In the genomic region with DNA sequence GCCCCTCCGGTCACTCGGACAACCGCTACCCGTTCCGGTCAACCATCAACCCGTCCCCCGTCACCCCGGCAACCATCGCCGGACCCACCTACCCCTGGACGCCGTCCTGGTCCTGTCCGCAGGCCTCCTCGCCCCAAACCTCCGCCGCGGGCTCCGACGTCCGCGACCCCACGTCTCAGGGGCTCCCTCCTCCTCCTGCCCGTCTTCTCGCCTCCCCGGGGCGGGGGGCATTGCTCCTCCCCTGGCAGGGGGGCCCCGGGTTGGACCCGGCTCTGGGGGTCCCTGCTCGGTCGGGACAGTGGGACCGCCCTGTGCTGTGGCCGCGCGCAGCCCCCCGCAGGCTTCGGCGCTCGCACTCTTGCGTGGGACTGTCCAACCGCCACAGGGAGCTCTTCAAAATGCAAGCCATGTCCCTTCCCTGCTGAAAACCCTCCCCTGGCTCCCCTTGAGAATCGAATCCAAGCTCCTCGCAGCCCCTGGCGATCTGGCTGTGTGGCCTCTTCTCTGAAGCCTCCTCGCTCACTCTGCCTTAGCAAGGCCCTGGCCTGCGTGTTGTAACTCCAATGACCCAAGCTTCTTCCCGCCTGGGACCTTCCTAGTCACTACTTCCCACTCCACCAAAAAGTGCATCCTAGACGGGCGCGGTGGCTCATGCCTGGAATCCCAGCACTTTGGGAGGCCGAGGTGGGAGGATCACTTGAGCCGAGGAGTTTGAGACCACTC, we compare ENCODE assay signal across 8 cellular contexts. TPM values are rescaled to one million over a fixed set of nuclear protein-coding genes. Genes with fewer than 3 reads are reported as not detected.
DNase-seq lines count a peak whose midpoint lies in the region; ATAC-seq, FAIRE-seq and TF ChIP-seq lines count a peak whose summit lies in the region.

No MANE protein-coding gene starts in this region.

- TF ChIP-seq POLR2A in thyroid gland (IDR thresholded peaks at IDR 0.05): no peak

- peak overlapping the region; percentile 81 for H2AFZ ChIP-seq in astrocyte (ENCODE audit: low read depth, low read length)

- H3K9ac ChIP-seq in astrocyte (ENCODE audit: low read length): peak overlapping the region; percentile 88

- H3K4me3 ChIP-seq in astrocyte (ENCODE audit: insufficient read depth, low read depth, low read length) (peak overlapping the region; percentile 65), kidney epithelial cell (ENCODE audit: low read depth, low read length) (peak overlapping the region; percentile 65), thyroid gland (replicated peaks in 1 of 3) (peak overlapping the region in 2 of 3 donors; percentile 15 to 30)

- H3K4me1 ChIP-seq in astrocyte (ENCODE audit: insufficient read depth, low read length) (peaks cover 16% of the 10 kb centered on the region), thyroid gland (peaks cover 4 to 9% of the 10 kb centered on the region in 2 donors)

- TF ChIP-seq CTCF in astrocyte (IDR thresholded peaks at IDR 0.05; ENCODE audit: insufficient read depth, low read depth, low read length): no peak
- TF ChIP-seq CTCF in kidney epithelial cell (IDR thresholded peaks at IDR 0.05; ENCODE audit: insufficient read depth, low read length, poor library complexity, severe bottlenecking): no peak
- no peak for TF ChIP-seq CTCF in thyroid gland (IDR thresholded peaks at IDR 0.05)

- peak overlapping the region; percentile 83 for H3K4me2 ChIP-seq in astrocyte (ENCODE audit: low read length)

- no peak for DNase-seq in activated T-cell treated with anti-CD3 and anti-CD28 coated beads, Interleukin-2, amount 50 U/mL, for 72 hours
- DNase-seq in activated T-cell treated with anti-CD3 and anti-CD28 coated beads for 4 hours (no peak), astrocyte (ENCODE audit: low read depth) (no peak), kidney epithelial cell (ENCODE audit: low read depth) (no peak), thyroid gland (no peak), NCI-H1436 (lab: John Stamatoyannopoulos, UW) (no peak), EL (no peak)

- peak overlapping the region; percentile 31 for H3K27ac Mint-ChIP-seq in activated T-cell treated with anti-CD3 and anti-CD28 coated beads, Interleukin-2, amount 50 U/mL, for 72 hours
- H3K27ac Mint-ChIP-seq in astrocyte (ENCODE audit: unreplicated experiment): peak overlapping the region; percentile 97

- peaks cover 35% of the 10 kb centered on the region for H3K27me3 Mint-ChIP-seq in activated T-cell treated with anti-CD3 and anti-CD28 coated beads, Interleukin-2, amount 50 U/mL, for 72 hours (ENCODE audit: low read depth)
- no peaks in the 10 kb centered on the region for H3K27me3 Mint-ChIP-seq in astrocyte (ENCODE audit: low read depth, unreplicated experiment)

- no peaks in the 10 kb centered on the region for H4K20me1 ChIP-seq in astrocyte (ENCODE audit: insufficient read depth, low read length)

- intact Hi-C loops in thyroid gland (cut with DNase I): no loop called here

- H3K9me3 Mint-ChIP-seq in activated T-cell treated with anti-CD3 and anti-CD28 coated beads, Interleukin-2, amount 50 U/mL, for 72 hours: no peaks in the 10 kb centered on the region
- H3K9me3 Mint-ChIP-seq in astrocyte (ENCODE audit: unreplicated experiment): no peaks in the 10 kb centered on the region

- no peak for ATAC-seq in activated T-cell treated with anti-CD3 and anti-CD28 coated beads, Interleukin-2, amount 50 U/mL, for 72 hours (replicated peaks in 1 of 2)
- ATAC-seq in GM21526 (IDR thresholded peaks at IDR 0.05; ENCODE audit: low FRiP score, unreplicated experiment): no peak

- H3K27me3 ChIP-seq in astrocyte (ENCODE audit: insufficient read depth, low read length): no peaks in the 10 kb centered on the region
- no peaks in the 10 kb centered on the region for H3K27me3 ChIP-seq in kidney epithelial cell (ENCODE audit: control insufficient read depth, insufficient read depth, low read length)
- no peaks in the 10 kb centered on the region for H3K27me3 ChIP-seq in thyroid gland

- WGBS in thyroid gland, 2 donors: 14 to 25% methylated on average over 23 to 30 of the region's 51 CpGs

- H3K79me2 ChIP-seq in astrocyte (ENCODE audit: insufficient read depth, low read length): no peaks in the 10 kb centered on the region

- H3K9me3 ChIP-seq in astrocyte (ENCODE audit: insufficient read depth, low read depth, low read length): no peaks in the 10 kb centered on the region
- H3K9me3 ChIP-seq in thyroid gland: no peaks in the 10 kb centered on the region

- H3K27ac ChIP-seq in astrocyte (ENCODE audit: low read depth, low read length): peak overlapping the region; percentile 75
- peak overlapping the region in 2 of 3 donors; percentile 49 to 55 for H3K27ac ChIP-seq in thyroid gland

- peak overlapping the region; percentile 62 to 83 for H3K4me3 Mint-ChIP-seq in activated T-cell treated with anti-CD3 and anti-CD28 coated beads, Interleukin-2, amount 50 U/mL, for 72 hours
- peak overlapping the region; percentile 87 for H3K4me3 Mint-ChIP-seq in astrocyte (ENCODE audit: unreplicated experiment)

- H3K36me3 Mint-ChIP-seq in activated T-cell treated with anti-CD3 and anti-CD28 coated beads, Interleukin-2, amount 50 U/mL, for 72 hours (ENCODE audit: insufficient read depth in 2 of 2): no peaks in the 10 kb centered on the region
- H3K36me3 Mint-ChIP-seq in astrocyte (ENCODE audit: low read depth, unreplicated experiment): peaks cover 7% of the 10 kb centered on the region

- H3K36me3 ChIP-seq in astrocyte (ENCODE audit: insufficient read depth, low read length) (no peaks in the 10 kb centered on the region), kidney epithelial cell (ENCODE audit: control insufficient read depth, insufficient read depth, low read length) (no peaks in the 10 kb centered on the region), thyroid gland (no peaks in the 10 kb centered on the region)

- FAIRE-seq in astrocyte (lab: Jason Lieb, UNC): no peak

- peaks cover 19% of the 10 kb centered on the region for H3K4me1 Mint-ChIP-seq in activated T-cell treated with anti-CD3 and anti-CD28 coated beads, Interleukin-2, amount 50 U/mL, for 72 hours (ENCODE audit: low read depth)
- H3K4me1 Mint-ChIP-seq in astrocyte (ENCODE audit: low read depth, unreplicated experiment): peaks cover 12% of the 10 kb centered on the region

RNA-seq across cellular contexts. Expression of gene EPHX3, which starts 8.4 kb away (rescaled TPM):
- under 1 TPM; 0.16 to 0.62 TPM for total RNA-seq in activated T-cell treated with anti-CD3 and anti-CD28 coated beads, Interleukin-2, amount 50 U/mL, for 72 hours
- total RNA-seq in astrocyte (0.54 and 0.87 TPM in 2 replicates), kidney epithelial cell (0.79 and 3.4 TPM in 2 replicates), thyroid gland (1 to 10 TPM in 1 of 4 donors, under 1 TPM in 1, not detected in 2; 0.59 to 1.1 TPM)

RNA-seq across cellular contexts. Expression of gene NOTCH3, which starts 23.0 kb away (rescaled TPM):
- under 1 TPM; 0.02 TPM for total RNA-seq in activated T-cell treated with anti-CD3 and anti-CD28 coated beads, Interleukin-2, amount 50 U/mL, for 72 hours
- 162 and 219 TPM in 2 replicates for total RNA-seq in astrocyte
- 32.8 and 34.0 TPM in 2 replicates for total RNA-seq in kidney epithelial cell
- total RNA-seq in thyroid gland: 10 to 100 TPM; 10.9 to 53.9 (median 20.0) TPM

Comparison
In these comparisons a context has a peak if more than half of its experiments do, and no peak if none do; other contexts are left out.
1. RNA of gene NOTCH3, which starts 23.0 kb away (total RNA-seq): 162 to 219 TPM in astrocyte, 32.8 to 34.0 TPM in kidney epithelial cell and 10.9 to 53.9 TPM in thyroid gland; 0.02 TPM in activated T-cell treated with anti-CD3 and anti-CD28 coated beads, Interleukin-2, amount 50 U/mL, for 72 hours; every median in the first group is over 10 times any median in the second.
2. Peak in every context shown above with its lines, with median percentiles within 50 percentile points of each other: H3K4me3 ChIP-seq.